Comparison of ENCODE assay signal across 18 cellular contexts in the genomic region with DNA sequence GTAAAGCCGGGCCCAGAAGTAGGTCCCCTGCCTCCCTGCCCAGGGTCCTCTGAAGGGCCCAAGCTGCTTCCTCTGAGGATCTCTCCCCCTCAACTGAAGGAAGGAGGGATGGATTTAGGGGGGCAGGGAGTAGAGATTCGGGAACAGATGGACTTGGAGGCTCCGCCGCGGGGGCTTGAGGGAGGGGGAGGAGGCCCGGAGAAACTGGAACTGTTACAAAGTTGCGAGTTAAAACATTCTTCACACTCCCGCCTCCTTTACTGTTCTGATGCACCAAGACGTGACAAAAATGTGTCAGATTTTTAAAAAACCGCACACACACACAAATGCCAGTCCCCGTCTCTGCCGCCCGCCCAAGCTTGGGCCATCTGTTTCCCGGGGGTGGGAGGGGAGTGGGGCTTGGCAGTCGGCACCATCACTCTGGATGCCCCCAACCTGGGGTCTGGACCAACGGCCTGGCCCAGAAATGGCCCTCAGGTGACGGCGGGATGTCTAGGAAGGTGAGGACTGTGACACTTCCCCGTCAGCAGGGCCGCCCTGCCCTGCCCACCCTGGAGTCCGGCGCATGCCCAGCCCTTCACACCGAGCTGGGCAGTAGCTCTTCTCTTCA. TPM values are rescaled to one million over a fixed set of nuclear protein-coding genes. Genes with fewer than 3 reads are reported as not detected.
DNase-seq lines count a peak whose midpoint lies in the region; ATAC-seq and TF ChIP-seq lines count a peak whose summit lies in the region.
"Had no signal": no experiment of that assay in that cellular context is flagged by ENCODE, and none has a peak within 500 bp of the region (broad histone marks: within the 10 kb centered on the region; RNA-seq: fewer than 3 reads in every experiment).

No MANE protein-coding gene starts in this region.

- H3K4me1 Mint-ChIP-seq in CD4-positive, alpha-beta T cell (ENCODE audit: low read depth): no peaks in the 10 kb centered on the region
- H3K4me1 Mint-ChIP-seq in activated T-helper 1 cell treated with anti-CD3 and anti-CD28 coated beads, Interleukin-12 subunit alpha, Interleukin-12 subunit beta, Interleukin-2, Interleukin-4 antibody, amounts not matched to agents 30 ng/mL and 10 ng/mL and 1 ng/mL, durations not matched to agents 14 hours and 24 hours and 36 hours (ENCODE audit: low read depth): no peaks in the 10 kb centered on the region

- peaks cover 6% of the 10 kb centered on the region for H3K27me3 ChIP-seq in CD4-positive, alpha-beta T cell (ENCODE audit: control insufficient read depth, insufficient read depth, low read length)
- H3K27me3 ChIP-seq: BLaER1 treated with 17β-estradiol and CSF1 and Interleukin-3, amounts not matched to agents 10 nM and 100 nM had no signal

- intact Hi-C loops in posterior cingulate gyrus (cut with DNase I): loop anchor here (5.0 kb wide), 1 partner anchor 165 kb away; no protein-coding TSS in a partner anchor
- intact Hi-C loops in CD4-positive, alpha-beta T cell (cut with DNase I, micrococcal nuclease): no loop called here
- intact Hi-C loops in activated T-helper 1 cell treated with anti-CD3 and anti-CD28 coated beads, Interleukin-12 subunit alpha, Interleukin-12 subunit beta, Interleukin-2, Interleukin-4 antibody, amounts not matched to agents 30 ng/mL and 10 ng/mL and 1 ng/mL, durations not matched to agents 14 hours and 24 hours and 36 hours (cut with micrococcal nuclease): no loop called here

- H3K9me3 Mint-ChIP-seq in CD4-positive, alpha-beta T cell: no peaks in the 10 kb centered on the region
- peaks cover 3% of the 10 kb centered on the region for H3K9me3 Mint-ChIP-seq in activated T-helper 1 cell treated with anti-CD3 and anti-CD28 coated beads, Interleukin-12 subunit alpha, Interleukin-12 subunit beta, Interleukin-2, Interleukin-4 antibody, amounts not matched to agents 30 ng/mL and 10 ng/mL and 1 ng/mL, durations not matched to agents 14 hours and 24 hours and 36 hours

- no peak overlapping the region for H3K27ac ChIP-seq in CD4-positive, alpha-beta T cell (ENCODE audit: low read depth, low read length)
- H3K27ac ChIP-seq: 22Rv1; BLaER1 treated with 17β-estradiol and CSF1 and Interleukin-3, amounts not matched to agents 10 nM and 100 nM; HL-60 had no signal

- no peak for ATAC-seq in CD4-positive, alpha-beta T cell (ENCODE audit: poor library complexity)
- no peak for ATAC-seq in HG02870 (IDR thresholded peaks at IDR 0.05; ENCODE audit: unreplicated experiment)
- ATAC-seq: K562 had no signal

- no peak overlapping the region for H3K27ac Mint-ChIP-seq in CD4-positive, alpha-beta T cell
- H3K27ac Mint-ChIP-seq in activated T-helper 1 cell treated with anti-CD3 and anti-CD28 coated beads, Interleukin-12 subunit alpha, Interleukin-12 subunit beta, Interleukin-2, Interleukin-4 antibody, amounts not matched to agents 30 ng/mL and 10 ng/mL and 1 ng/mL, durations not matched to agents 14 hours and 24 hours and 36 hours: no peak overlapping the region
- H3K27ac Mint-ChIP-seq: CD4-positive, CD25-positive, alpha-beta regulatory T cell had no signal

- no peak for TF ChIP-seq CTCF in CD4-positive, alpha-beta T cell (IDR thresholded peaks at IDR 0.05)

- H3K4me3 Mint-ChIP-seq in CD4-positive, alpha-beta T cell: no peak overlapping the region
- no peak overlapping the region for H3K4me3 Mint-ChIP-seq in activated T-helper 1 cell treated with anti-CD3 and anti-CD28 coated beads, Interleukin-12 subunit alpha, Interleukin-12 subunit beta, Interleukin-2, Interleukin-4 antibody, amounts not matched to agents 30 ng/mL and 10 ng/mL and 1 ng/mL, durations not matched to agents 14 hours and 24 hours and 36 hours
- H3K4me3 Mint-ChIP-seq: CD4-positive, CD25-positive, alpha-beta regulatory T cell had no signal

- POLR2A ChIA-PET in CD4-positive, alpha-beta T cell (lab: Charles Lee): no interaction called here

- H3K27me3 Mint-ChIP-seq in CD4-positive, alpha-beta T cell: peaks cover 30% of the 10 kb centered on the region
- peaks cover 9% of the 10 kb centered on the region for H3K27me3 Mint-ChIP-seq in activated T-helper 1 cell treated with anti-CD3 and anti-CD28 coated beads, Interleukin-12 subunit alpha, Interleukin-12 subunit beta, Interleukin-2, Interleukin-4 antibody, amounts not matched to agents 30 ng/mL and 10 ng/mL and 1 ng/mL, durations not matched to agents 14 hours and 24 hours and 36 hours (ENCODE audit: insufficient read depth)

- CTCF ChIA-PET in CD4-positive, alpha-beta T cell (lab: Charles Lee): no interaction called here

- H3K36me3 Mint-ChIP-seq in CD4-positive, alpha-beta T cell (ENCODE audit: low read depth): no peaks in the 10 kb centered on the region
- no peaks in the 10 kb centered on the region for H3K36me3 Mint-ChIP-seq in activated T-helper 1 cell treated with anti-CD3 and anti-CD28 coated beads, Interleukin-12 subunit alpha, Interleukin-12 subunit beta, Interleukin-2, Interleukin-4 antibody, amounts not matched to agents 30 ng/mL and 10 ng/mL and 1 ng/mL, durations not matched to agents 14 hours and 24 hours and 36 hours (ENCODE audit: low read depth)
- H3K36me3 Mint-ChIP-seq: CD4-positive, CD25-positive, alpha-beta regulatory T cell had no signal

- DNase-seq in DMS 273 (lab: John Stamatoyannopoulos, UW; ENCODE audit: unreplicated experiment): peak; percentile 54
- no peak for DNase-seq in DMS 273 treated with DMSO at 0.1 percent for 48 hours (lab: John Stamatoyannopoulos, UW)
- peak; percentile 48 for DNase-seq in cerebellum (ENCODE audit: low spot score)
- peak in 6 of 10 donors; percentile 37 to 92 (median 54) for DNase-seq in posterior cingulate gyrus
- no peak for DNase-seq in epidermal melanocyte (ENCODE audit: insufficient read length, low spot score)
- DNase-seq in CD4-positive, alpha-beta T cell: no peak
- no peak for DNase-seq in activated T-helper 1 cell treated with anti-CD3 and anti-CD28 coated beads, Interleukin-12 subunit alpha, Interleukin-12 subunit beta, Interleukin-2, Interleukin-4 antibody, amounts not matched to agents 30 ng/mL and 10 ng/mL and 1 ng/mL, durations not matched to agents 14 hours and 24 hours and 36 hours (ENCODE audit: low spot score)
- DNase-seq: Calu3; CD4-positive, CD25-positive, alpha-beta regulatory T cell; DMS153; DMS79 treated with DMSO at 0.1 percent for 48 hours; EL; GDM1 had no signal

- H3K9me3 ChIP-seq in CD4-positive, alpha-beta T cell (ENCODE audit: control insufficient read depth, low read length): no peaks in the 10 kb centered on the region

RNA-seq across cellular contexts. Expression of a gene that starts 25.0 kb away (rescaled TPM):
- 30.1 TPM for total RNA-seq in cerebellum
- total RNA-seq in CD4-positive, alpha-beta T cell: not detected
- total RNA-seq in activated T-helper 1 cell treated with anti-CD3 and anti-CD28 coated beads, Interleukin-12 subunit alpha, Interleukin-12 subunit beta, Interleukin-2, Interleukin-4 antibody, amounts not matched to agents 30 ng/mL and 10 ng/mL and 1 ng/mL, durations not matched to agents 14 hours and 24 hours and 36 hours: not detected in 2 replicates
- total RNA-seq: Calu3; CD4-positive, CD25-positive, alpha-beta regulatory T cell had no signal

Comparison
In these comparisons a context has a peak if more than half of its experiments do, and no peak if none do; other contexts are left out.
1. DNase-seq: peak in DMS 273 (single experiment), cerebellum (single experiment) and posterior cingulate gyrus (6 of 10); none in DMS 273 treated with DMSO at 0.1 percent for 48 hours (single experiment), epidermal melanocyte (single experiment), CD4-positive, alpha-beta T cell (0 of 10) and activated T-helper 1 cell treated with anti-CD3 and anti-CD28 coated beads, Interleukin-12 subunit alpha, Interleukin-12 subunit beta, Interleukin-2, Interleukin-4 antibody, amounts not matched to agents 30 ng/mL and 10 ng/mL and 1 ng/mL, durations not matched to agents 14 hours and 24 hours and 36 hours (single experiment).
2. RNA of a gene that starts 25.0 kb away (total RNA-seq): 30.1 TPM in cerebellum (single experiment); not detected in CD4-positive, alpha-beta T cell and not detected in activated T-helper 1 cell treated with anti-CD3 and anti-CD28 coated beads, Interleukin-12 subunit alpha, Interleukin-12 subunit beta, Interleukin-2, Interleukin-4 antibody, amounts not matched to agents 30 ng/mL and 10 ng/mL and 1 ng/mL, durations not matched to agents 14 hours and 24 hours and 36 hours; every median in the first group is over 10 times any median in the second.